Comparison of ENCODE assay signal across 8 cellular contexts in the genomic region with DNA sequence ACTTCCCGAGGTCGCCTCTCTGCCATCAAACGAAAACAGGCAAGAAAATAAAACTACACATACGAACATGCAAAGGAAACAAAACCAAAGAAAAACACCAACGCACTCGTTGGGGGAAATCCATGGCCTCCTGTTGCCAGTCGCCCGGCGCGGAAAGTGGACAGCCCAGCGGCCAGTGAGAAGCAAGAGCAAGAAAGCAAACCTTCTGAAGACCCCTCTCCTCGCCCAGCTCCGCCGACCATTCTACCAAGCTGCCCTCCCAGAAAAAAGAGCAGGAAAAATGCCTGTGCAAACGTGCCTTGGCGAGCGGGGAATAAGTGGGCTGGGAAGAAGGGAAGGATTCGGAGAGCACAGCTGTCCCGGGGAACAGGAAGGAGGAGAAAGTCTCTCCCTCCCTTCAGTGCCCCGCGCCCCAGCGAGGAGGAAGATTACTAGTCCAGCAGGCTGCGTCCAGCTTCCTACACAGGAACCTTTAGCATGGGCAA. TPM values are rescaled to one million over a fixed set of nuclear protein-coding genes. Genes with fewer than 3 reads are reported as not detected.
A peak's percentile ranks its signal among the peaks of the same experiment; 100 is the strongest.
DNase-seq lines count a peak whose midpoint lies in the region; TF ChIP-seq lines count a peak whose summit lies in the region.

No MANE protein-coding gene starts in this region.

- H3K4me2 ChIP-seq in hepatocyte, result peak overlapping the region; percentile 87

- peaks cover 46% of the 10 kb centered on the region for H3K79me2 ChIP-seq in hepatocyte

- peaks cover 28% of the 10 kb centered on the region for H4K20me1 ChIP-seq in hepatocyte (ENCODE audit: insufficient read depth, poor library complexity, severe bottlenecking)

- H2AFZ ChIP-seq in hepatocyte, result peak overlapping the region; percentile 81

- H3K36me3 ChIP-seq in adipocyte (ENCODE audit: control insufficient read depth, insufficient read depth, low read length, severe bottlenecking) (no peaks in the 10 kb centered on the region), hepatocyte (replicated peaks; ENCODE audit: insufficient read depth, low read depth) (no peaks in the 10 kb centered on the region)

- H3K4me1 ChIP-seq in adipocyte (ENCODE audit: control insufficient read depth, insufficient read depth, low read length) (peaks cover 24% of the 10 kb centered on the region), hepatocyte (ENCODE audit: insufficient read depth) (peaks cover 9% of the 10 kb centered on the region)

- peak overlapping the region; percentile 94 for H3K27ac ChIP-seq in hepatocyte

- 1% methylated on average over 23 of the region's 23 CpGs for WGBS in hepatocyte (ENCODE audit: low lambda C conversion rate, missing lambda C conversion rate)

- H3K27me3 ChIP-seq in adipocyte (replicated peaks; ENCODE audit: control insufficient read depth, insufficient read depth, low read length), result no peaks in the 10 kb centered on the region
- H3K27me3 ChIP-seq in hepatocyte, result no peaks in the 10 kb centered on the region

- H3K4me3 ChIP-seq in adipocyte (ENCODE audit: low read length), result peak overlapping the region; percentile 94
- peak overlapping the region; percentile 76 for H3K4me3 ChIP-seq in hepatocyte
- peak overlapping the region; percentile 89 for H3K4me3 ChIP-seq in skeletal muscle cell (ENCODE audit: low read depth, low read length)

- peak overlapping the region; percentile 92 for H3K9ac ChIP-seq in adipocyte (ENCODE audit: low read length)

- H3K9me3 ChIP-seq in adipocyte (ENCODE audit: control insufficient read depth, low read length) (no peaks in the 10 kb centered on the region), hepatocyte (ENCODE audit: low read depth) (no peaks in the 10 kb centered on the region)

- H3K9me2 ChIP-seq in hepatocyte (replicated peaks; ENCODE audit: insufficient read depth), result no peaks in the 10 kb centered on the region

- DNase-seq in GM20000 (ENCODE audit: low spot score) (peak; percentile 25), NCI-H460 (ENCODE audit: extremely low read depth, low read depth) (peak; percentile 17), adipocyte (ENCODE audit: low read depth) (peak; percentile 70), hepatocyte (ENCODE audit: low spot score) (no peak), skeletal muscle cell (ENCODE audit: low read depth) (no peak), A172 (ENCODE audit: low spot score) (no peak), cerebellum (ENCODE audit: low spot score) (no peak)
- DNase-seq in activated CD4-positive, CD25-positive, alpha-beta regulatory T cell (lab: John Stamatoyannopoulos, UW), result no peak

- TF ChIP-seq CTCF in GM20000 (IDR thresholded peaks at IDR 0.05; ENCODE audit: extremely low read depth, missing control alignments) (no peak), hepatocyte (IDR thresholded peaks at IDR 0.05; ENCODE audit: poor library complexity) (no peak)

RNA-seq across cellular contexts. Expression of a gene that starts 0.8 kb away (rescaled TPM):
- total RNA-seq in NCI-H460 (2014; rRNA removed; shearing (Covaris generic)), result 2.2 and 3.8 TPM in 2 replicates
- 0.50 and 2.7 TPM in 2 replicates for polyA plus RNA-seq in NCI-H460 (2014; cell fraction: nucleus; rRNA removed)
- total RNA-seq in hepatocyte, result 64.9 and 88.6 TPM in 2 replicates
- polyA plus RNA-seq in hepatocyte, result 15.7 and 18.9 TPM in 2 replicates
- total RNA-seq in A172 (2014; rRNA removed; shearing (Covaris generic)), result 42.2 and 51.4 TPM in 2 replicates
- 98.5 TPM for total RNA-seq in cerebellum

Comparison
In these comparisons a context has a peak if more than half of its experiments do, and no peak if none do; other contexts are left out.
1. DNase-seq: peak in GM20000 (single experiment), NCI-H460 (single experiment) and adipocyte (single experiment); none in hepatocyte (single experiment), skeletal muscle cell (single experiment), A172 (single experiment), activated CD4-positive, CD25-positive, alpha-beta regulatory T cell (0 of 4) and cerebellum (single experiment).
2. Peak in every context shown above with its lines, with median percentiles within 50 percentile points of each other: H3K4me3 ChIP-seq.